ENCODE assay signal across 13 cellular contexts in genomic region chr15:71748327-71748726, GRCh38.
DNase-seq lines count a peak whose midpoint lies in the region; ATAC-seq and TF ChIP-seq lines count a peak whose summit lies in the region.
"Had no signal": no experiment of that assay in that cellular context is flagged by ENCODE, and none has a peak within 500 bp of the region (broad histone marks: within the 10 kb centered on the region; RNA-seq: fewer than 3 reads in every experiment).

No MANE protein-coding gene starts in this region.

- no peaks in the 10 kb centered on the region for H4K20me1 ChIP-seq in PC-3 (ENCODE audit: low read length)
- no peaks in the 10 kb centered on the region for H4K20me1 ChIP-seq in osteoblast (ENCODE audit: insufficient read depth, low read length)

- BruUV-seq in PC-3 (replicated peaks; lab: Mats Ljungman, UMichigan) = no TSS peak

- peaks cover 71% of the 10 kb centered on the region for H3K4me1 ChIP-seq in PC-3 (ENCODE audit: insufficient read depth, low read length)
- peaks cover 36% of the 10 kb centered on the region for H3K4me1 ChIP-seq in osteoblast (ENCODE audit: insufficient read depth, low read length)

- H3K4me2 ChIP-seq in PC-3 (ENCODE audit: low read length) = peak overlapping the region; percentile 82
- peak overlapping the region; percentile 34 for H3K4me2 ChIP-seq in osteoblast (ENCODE audit: insufficient read depth, low read length)

- peak overlapping the region; percentile 96 for H3K9ac ChIP-seq in PC-3 (ENCODE audit: low read length)

- H3K9me2 ChIP-seq in PC-3 (replicated peaks; ENCODE audit: low read length) = no peaks in the 10 kb centered on the region

- H3K4me3 ChIP-seq in PC-3 (ENCODE audit: low read length) (peak overlapping the region; percentile 52; the same call in 1 of the 2 replicates), cardiac fibroblast (replicated peaks in 1 of 2; ENCODE audit: low read depth in 2 of 2, low read length in 2 of 2) (no peak overlapping the region), osteoblast (ENCODE audit: insufficient read depth, low read length) (peak overlapping the region; percentile 21)

- H3K36me3 ChIP-seq in PC-3 (ENCODE audit: low read depth, low read length) (peaks cover 3% of the 10 kb centered on the region; the same call in 1 of the 2 replicates), osteoblast (ENCODE audit: insufficient read depth, low read length) (no peaks in the 10 kb centered on the region)

- intact Hi-C loops in PC-3 (cut with micrococcal nuclease) = no loop called here

- H2AFZ ChIP-seq in PC-3 (ENCODE audit: low read length) = no peak overlapping the region
- no peak overlapping the region for H2AFZ ChIP-seq in osteoblast (ENCODE audit: low read length)

- POLR2A ChIA-PET in PC-3 (lab: Charles Lee; ENCODE audit: unreplicated experiment) = no interaction called here

- no peaks in the 10 kb centered on the region for H3K27me3 ChIP-seq in PC-3 (ENCODE audit: low read length)
- no peaks in the 10 kb centered on the region for H3K27me3 ChIP-seq in osteoblast (ENCODE audit: insufficient read depth, low read length)

- H3K9me3 ChIP-seq in PC-3 (ENCODE audit: low read length) (no peaks in the 10 kb centered on the region), osteoblast (ENCODE audit: low read depth, low read length) (no peaks in the 10 kb centered on the region)

- peaks cover 18% of the 10 kb centered on the region for H3F3A ChIP-seq in PC-3 (ENCODE audit: low read length, unreplicated experiment)

- no peaks in the 10 kb centered on the region for H3K79me2 ChIP-seq in PC-3 (ENCODE audit: low read length)
- H3K79me2 ChIP-seq in osteoblast (ENCODE audit: insufficient read depth, low read length) = no peaks in the 10 kb centered on the region

- DNase-seq in Daoy (ENCODE audit: low read depth) = peak; percentile 89
- DNase-seq in PC-3 = peak; percentile 95
- DNase-seq in cardiac fibroblast (ENCODE audit: low read depth in 2 of 2) = peak; percentile 5 to 64
- no peak for DNase-seq in osteoblast (ENCODE audit: insufficient read length, low spot score, missing footprints)
- DNase-seq in activated naive CD4-positive, alpha-beta T cell treated with anti-CD3 and anti-CD28 coated beads, Interleukin-2, amount 50 U/mL, for 16 hours = no peak
- DNase-seq in activated CD4-positive, alpha-beta T cell treated with anti-CD3 and anti-CD28 coated beads, Interleukin-2, amount 50 U/mL, for 1 hour = no peak
- DNase-seq: activated CD4-positive, CD25-positive, alpha-beta regulatory T cell; NCI-H446 treated with DMSO at 0.1 percent for 48 hours; SHP77; stimulated activated CD4-positive, alpha-beta T cell treated with anti-CD3 and anti-CD28 coated beads, Interleukin-2, amount 100 ng/mL, for 48 hours; stimulated activated naive CD4-positive, alpha-beta T cell treated with Interleukin-2 at 50 U/mL for 16 hours had no signal

- peak; percentile 14 for ATAC-seq in PC-3
- ATAC-seq in GM21528 (IDR thresholded peaks at IDR 0.05; ENCODE audit: low FRiP score, unreplicated experiment) = no peak
- ATAC-seq in GM21367 (IDR thresholded peaks at IDR 0.05; ENCODE audit: unreplicated experiment) = no peak

- H3K27ac ChIP-seq in PC-3 (ENCODE audit: low read length) (peak overlapping the region; percentile 99), osteoblast (ENCODE audit: low read depth, low read length) (peak overlapping the region; percentile 58)

- no peak for TF ChIP-seq CTCF in PC-3 (conservative IDR thresholded peaks at IDR 0.05; ENCODE audit: low read depth, low read length)
- no peak for TF ChIP-seq CTCF in cardiac fibroblast (IDR thresholded peaks at IDR 0.05; ENCODE audit: low read depth, low read length)
- no peak for TF ChIP-seq CTCF in osteoblast (IDR thresholded peaks at IDR 0.05; ENCODE audit: extremely low read depth, low read depth, low read length)

- CTCF ChIA-PET in PC-3 (lab: Charles Lee) = interaction anchor here (0.6 to 0.8 kb wide), 2 partner anchors 408 to 773 kb away, joined by 3 to 9 read pairs; no protein-coding TSS in a partner anchor

Comparison
In these comparisons a context has a peak if more than half of its experiments do, and no peak if none do; other contexts are left out.
1. DNase-seq: peak in Daoy (single experiment), PC-3 (single experiment) and cardiac fibroblast (2 of 2); none in osteoblast (single experiment), activated naive CD4-positive, alpha-beta T cell treated with anti-CD3 and anti-CD28 coated beads, Interleukin-2, amount 50 U/mL, for 16 hours (single experiment) and activated CD4-positive, alpha-beta T cell treated with anti-CD3 and anti-CD28 coated beads, Interleukin-2, amount 50 U/mL, for 1 hour (single experiment).
2. H3K4me3 ChIP-seq: peak in PC-3 (single experiment) and osteoblast (single experiment); none in cardiac fibroblast (0 of 2).